In the genomic region with DNA sequence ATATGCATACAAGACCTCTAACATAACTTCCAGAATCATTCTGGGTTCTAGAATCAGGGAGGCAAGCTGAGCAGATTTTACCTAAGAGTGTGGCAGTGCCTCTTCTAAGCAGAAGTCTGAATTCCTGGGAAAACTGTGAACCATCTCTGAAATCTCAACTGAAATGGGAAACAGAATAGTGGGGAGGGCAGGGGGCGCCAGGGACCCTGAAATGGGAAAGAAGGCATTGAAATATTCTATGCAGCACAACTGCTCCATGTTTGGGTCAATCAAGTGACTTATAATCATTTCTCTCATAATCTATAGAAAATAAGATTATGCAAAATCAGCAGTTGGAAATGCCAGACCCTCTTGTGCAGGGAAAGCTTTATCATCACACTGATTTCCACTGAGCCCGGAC, we compare ENCODE assay signal across 20 cellular contexts.
A peak's percentile ranks its signal among the peaks of the same experiment; 100 is the strongest.
DNase-seq lines count a peak whose midpoint lies in the region; ATAC-seq, FAIRE-seq and TF ChIP-seq lines count a peak whose summit lies in the region.
"Had no signal": no experiment of that assay in that cellular context is flagged by ENCODE, and none has a peak within 500 bp of the region (broad histone marks: within the 10 kb centered on the region; RNA-seq: fewer than 3 reads in every experiment).

No MANE protein-coding gene starts in this region.

- no peak for ATAC-seq in natural killer cell
- ATAC-seq in right lobe of liver: no peak

- CTCF ChIA-PET in A673 (lab: Charles Lee): no interaction called here

- no peak overlapping the region for H3K4ac ChIP-seq in mesenchymal stem cell (ENCODE audit: low read depth in 1 of 2, low read length in 2 of 2)

- H3K27ac ChIP-seq in A673 (ENCODE audit: low read depth, low read length, poor library complexity, severe bottlenecking): no peak overlapping the region
- H3K27ac ChIP-seq in GM23248: peak overlapping the region; percentile 29
- no peak overlapping the region for H3K27ac ChIP-seq in mesenchymal stem cell (ENCODE audit: low read length, poor library complexity, severe bottlenecking)
- peak overlapping the region in 1 of 2 donors; percentile 6 for H3K27ac ChIP-seq in right atrium auricular region
- no peak overlapping the region for H3K27ac ChIP-seq in right lobe of liver
- H3K27ac ChIP-seq: testis had no signal

- H4K20me1 ChIP-seq in GM23248 (ENCODE audit: insufficient read depth): no peaks in the 10 kb centered on the region

- FAIRE-seq in HTR-8/SVneo (lab: Jason Lieb, UNC): no peak

- H3K4me1 Mint-ChIP-seq in natural killer cell: no peaks in the 10 kb centered on the region
- H3K4me1 Mint-ChIP-seq: activated naive CD8-positive, alpha-beta T cell treated with anti-CD3 and anti-CD28 coated beads for 36 hours; activated T-helper 17 cell treated with anti-CD3 and anti-CD28 coated beads, Interleukin-2, amount 50 U/mL, for 72 hours had no signal

- H3K4me2 ChIP-seq in GM23248 (ENCODE audit: unreplicated experiment) (peak overlapping the region; percentile 3), mesenchymal stem cell (ENCODE audit: low read length, poor library complexity, severe bottlenecking) (no peak overlapping the region)

- H4K8ac ChIP-seq in mesenchymal stem cell (ENCODE audit: low read length): no peak overlapping the region

- H3K27me3 Mint-ChIP-seq in natural killer cell (ENCODE audit: low read depth in 2 of 2): peaks cover 0 to 2% of the 10 kb centered on the region in 2 donors

- H3K9ac ChIP-seq in GM23248 (no peak overlapping the region), adipocyte (ENCODE audit: low read length) (peak overlapping the region; percentile 51), mesenchymal stem cell (ENCODE audit: low read length) (peak overlapping the region; percentile 4)

- no peak overlapping the region for H3K14ac ChIP-seq in mesenchymal stem cell (ENCODE audit: low read length in 2 of 2)

- H3K9me2 ChIP-seq in GM23248 (ENCODE audit: insufficient read depth): no peaks in the 10 kb centered on the region

- intact Hi-C loops in A673 (cut with micrococcal nuclease; ENCODE audit: unreplicated experiment) (loop anchor here (5.0 kb wide), 1 partner anchor 159 kb away; no protein-coding TSS in a partner anchor), natural killer cell (cut with micrococcal nuclease) (no loop called here), right lobe of liver (cut with DNase I) (no loop called here)

- H2AK5ac ChIP-seq in mesenchymal stem cell (ENCODE audit: low read length, severe bottlenecking): no peak overlapping the region

- WGBS in GM23248 (ENCODE audit: low coverage in 1 of 2, low lambda C conversion rate in 2 of 2, missing lambda C conversion rate in 2 of 2), 2 experiments: 77 to 87% methylated on average over 2 of the region's 2 CpGs
- WGBS in mesenchymal stem cell: 72% methylated on average over 2 of the region's 2 CpGs
- WGBS in right lobe of liver (ENCODE audit: insufficient coverage, low coverage, low lambda C conversion rate, missing lambda C conversion rate): 53% methylated on average over 2 of the region's 2 CpGs

- no peaks in the 10 kb centered on the region for H3K9me3 Mint-ChIP-seq in natural killer cell
- H3K9me3 Mint-ChIP-seq: activated naive CD8-positive, alpha-beta T cell treated with anti-CD3 and anti-CD28 coated beads for 36 hours; activated T-helper 17 cell treated with anti-CD3 and anti-CD28 coated beads, Interleukin-2, amount 50 U/mL, for 72 hours; dendritic cell treated with granulocyte-macrophage colony-stimulating factor and Interleukin-4, amounts not matched to agents 40 ng/mL and 50 ng/mL, for 4 days; T-helper 1 cell treated with Interleukin-12 subunit alpha and Interleukin-12 subunit beta and Interleukin-4 antibody, amounts not matched to agents 30 μg/mL and 1 μg/mL, for 36 hours had no signal

- POLR2A ChIA-PET in A673 (lab: Charles Lee; ENCODE audit: low non-redundant PET): no interaction called here

- no peak for TF ChIP-seq POLR2A in right lobe of liver (IDR thresholded peaks at IDR 0.05)

- no peaks in the 10 kb centered on the region for H3K4me1 ChIP-seq in A673 (ENCODE audit: insufficient read depth, low read length, poor library complexity, severe bottlenecking)
- H3K4me1 ChIP-seq in GM23248 (ENCODE audit: insufficient read depth): peaks cover 24% of the 10 kb centered on the region
- H3K4me1 ChIP-seq in adipocyte (ENCODE audit: control insufficient read depth, insufficient read depth, low read length): peaks cover 31% of the 10 kb centered on the region
- peaks cover 1% of the 10 kb centered on the region for H3K4me1 ChIP-seq in mesenchymal stem cell (ENCODE audit: control insufficient read depth, insufficient read depth, low read depth, low read length)
- peaks cover 0 to 11% of the 10 kb centered on the region in 2 donors for H3K4me1 ChIP-seq in right atrium auricular region
- H3K4me1 ChIP-seq in right lobe of liver: no peaks in the 10 kb centered on the region

- DNase-seq in A673 (ENCODE audit: low spot score) (no peak), GM23248 (no peak), adipocyte (ENCODE audit: low read depth) (no peak), mesenchymal stem cell (no peak), natural killer cell (no peak), right atrium auricular region (ENCODE audit: low spot score) (no peak), right lobe of liver (no peak), HTR-8/SVneo (ENCODE audit: insufficient read length, low spot score) (no peak)
- DNase-seq: activated CD4-positive, alpha-beta T cell treated with anti-CD3 and anti-CD28 coated beads, Interleukin-2, amount 50 U/mL, for 1 hour; activated naive CD8-positive, alpha-beta T cell treated with anti-CD3 and anti-CD28 coated beads for 36 hours; DMS79; hippocampal formation; NCI-H1417; NCI-H524 treated with DMSO at 0.1 percent for 48 hours; SIG-M5; testis had no signal

- H3K4me3 Mint-ChIP-seq in natural killer cell: no peak overlapping the region
- H3K4me3 Mint-ChIP-seq: activated naive CD8-positive, alpha-beta T cell treated with anti-CD3 and anti-CD28 coated beads for 36 hours; activated T-helper 17 cell treated with anti-CD3 and anti-CD28 coated beads, Interleukin-2, amount 50 U/mL, for 72 hours; brain; dendritic cell treated with granulocyte-macrophage colony-stimulating factor and Interleukin-4, amounts not matched to agents 40 ng/mL and 50 ng/mL, for 4 days; T-helper 1 cell treated with Interleukin-12 subunit alpha and Interleukin-12 subunit beta and Interleukin-4 antibody, amounts not matched to agents 30 μg/mL and 1 μg/mL, for 36 hours had no signal

- no peak overlapping the region for H4K91ac ChIP-seq in mesenchymal stem cell (ENCODE audit: low read length)

- peaks cover 7% of the 10 kb centered on the region; the same call in 1 of the 2 replicates for H3F3A ChIP-seq in GM23248 (ENCODE audit: insufficient read depth)

- H3K79me2 ChIP-seq in GM23248 (ENCODE audit: insufficient read depth): no peaks in the 10 kb centered on the region

- peak overlapping the region in 1 of 2 experiments; percentile 22 for H3K18ac ChIP-seq in mesenchymal stem cell (ENCODE audit: low read depth in 1 of 2, low read length in 2 of 2)

- H3K79me1 ChIP-seq in mesenchymal stem cell (replicated peaks; ENCODE audit: low read length, poor library complexity, severe bottlenecking): no peaks in the 10 kb centered on the region

- H2BK5ac ChIP-seq in mesenchymal stem cell (ENCODE audit: low read depth, low read length, poor library complexity, severe bottlenecking): no peak overlapping the region

- no TSS peak for BruUV-seq in A673 (replicated peaks; lab: Mats Ljungman, UMichigan)

- no peak overlapping the region for H2BK15ac ChIP-seq in mesenchymal stem cell (ENCODE audit: low read depth, poor library complexity, severe bottlenecking)

- no peaks in the 10 kb centered on the region for H3K36me3 Mint-ChIP-seq in natural killer cell
- H3K36me3 Mint-ChIP-seq: brain had no signal

- TF ChIP-seq CTCF in A673 (conservative IDR thresholded peaks at IDR 0.05; ENCODE audit: low read depth, low read length): peak; percentile 30; the same call in 1 of the 2 replicates
- no peak for TF ChIP-seq CTCF in natural killer cell (IDR thresholded peaks at IDR 0.05)
- no peak for TF ChIP-seq CTCF in right atrium auricular region (IDR thresholded peaks at IDR 0.05)
- TF ChIP-seq CTCF in right lobe of liver (IDR thresholded peaks at IDR 0.05): no peak

- H3K36me3 ChIP-seq in A673 (ENCODE audit: insufficient read depth, low read length, poor library complexity, severe bottlenecking) (no peaks in the 10 kb centered on the region), GM23248 (ENCODE audit: low read depth) (no peaks in the 10 kb centered on the region), adipocyte (ENCODE audit: control insufficient read depth, insufficient read depth, low read length, severe bottlenecking) (peaks cover 39% of the 10 kb centered on the region), mesenchymal stem cell (ENCODE audit: control insufficient read depth in 1 of 2, insufficient read depth in 2 of 2, low read depth in 1 of 2, low read length in 2 of 2) (peaks cover 0 to 33% of the 10 kb centered on the region in 2 experiments), right atrium auricular region (no peaks in the 10 kb centered on the region), right lobe of liver (no peaks in the 10 kb centered on the region)

- H2BK12ac ChIP-seq in mesenchymal stem cell (ENCODE audit: low read length in 2 of 2): peak overlapping the region in 1 of 2 experiments; percentile 63

- H3K27ac Mint-ChIP-seq in natural killer cell: no peak overlapping the region
- H3K27ac Mint-ChIP-seq: activated naive CD8-positive, alpha-beta T cell treated with anti-CD3 and anti-CD28 coated beads for 36 hours; activated T-helper 17 cell treated with anti-CD3 and anti-CD28 coated beads, Interleukin-2, amount 50 U/mL, for 72 hours; dendritic cell treated with granulocyte-macrophage colony-stimulating factor and Interleukin-4, amounts not matched to agents 40 ng/mL and 50 ng/mL, for 4 days; T-helper 1 cell treated with Interleukin-12 subunit alpha and Interleukin-12 subunit beta and Interleukin-4 antibody, amounts not matched to agents 30 μg/mL and 1 μg/mL, for 36 hours had no signal

- H2AFZ ChIP-seq in GM23248 (no peak overlapping the region), mesenchymal stem cell (ENCODE audit: low read depth, low read length) (no peak overlapping the region)

- H3K23ac ChIP-seq in mesenchymal stem cell (ENCODE audit: low read length in 2 of 2): no peak overlapping the region

- in situ Hi-C loops in GM23248 (cut with MboI): no loop called here

- H3K4me3 ChIP-seq in A673 (ENCODE audit: low read depth, low read length, poor library complexity, severe bottlenecking) (no peak overlapping the region), GM23248 (no peak overlapping the region), adipocyte (ENCODE audit: low read length) (no peak overlapping the region), mesenchymal stem cell (ENCODE audit: insufficient read depth in 1 of 2, low read depth in 1 of 2, low read length in 2 of 2) (no peak overlapping the region), right atrium auricular region (no peak overlapping the region), right lobe of liver (no peak overlapping the region)
- H3K4me3 ChIP-seq: testis had no signal

- H2BK120ac ChIP-seq in mesenchymal stem cell (ENCODE audit: low read depth, low read length): no peak overlapping the region

- H3K27me3 ChIP-seq in A673 (replicated peaks; ENCODE audit: insufficient read depth, low read depth, low read length, poor library complexity) (no peaks in the 10 kb centered on the region), GM23248 (replicated peaks; ENCODE audit: insufficient read depth) (no peaks in the 10 kb centered on the region), adipocyte (replicated peaks; ENCODE audit: control insufficient read depth, insufficient read depth, low read length) (no peaks in the 10 kb centered on the region), mesenchymal stem cell (ENCODE audit: control insufficient read depth in 1 of 2, insufficient read depth in 1 of 2, low read length in 2 of 2) (no peaks in the 10 kb centered on the region), right atrium auricular region (no peaks in the 10 kb centered on the region), right lobe of liver (no peaks in the 10 kb centered on the region)
- H3K27me3 ChIP-seq: testis had no signal

- H3K9me3 ChIP-seq in A673 (ENCODE audit: low read depth, low read length, poor library complexity, severe bottlenecking): no peaks in the 10 kb centered on the region
- no peaks in the 10 kb centered on the region for H3K9me3 ChIP-seq in GM23248 (ENCODE audit: low read depth)
- no peaks in the 10 kb centered on the region for H3K9me3 ChIP-seq in adipocyte (ENCODE audit: control insufficient read depth, low read length)
- H3K9me3 ChIP-seq in mesenchymal stem cell (ENCODE audit: control insufficient read depth, low read length): no peaks in the 10 kb centered on the region
- H3K9me3 ChIP-seq in right atrium auricular region: no peaks in the 10 kb centered on the region
- no peaks in the 10 kb centered on the region for H3K9me3 ChIP-seq in right lobe of liver
- H3K9me3 ChIP-seq: testis had no signal
